8 cellular contexts compared by ENCODE assay signal in the genomic region with DNA sequence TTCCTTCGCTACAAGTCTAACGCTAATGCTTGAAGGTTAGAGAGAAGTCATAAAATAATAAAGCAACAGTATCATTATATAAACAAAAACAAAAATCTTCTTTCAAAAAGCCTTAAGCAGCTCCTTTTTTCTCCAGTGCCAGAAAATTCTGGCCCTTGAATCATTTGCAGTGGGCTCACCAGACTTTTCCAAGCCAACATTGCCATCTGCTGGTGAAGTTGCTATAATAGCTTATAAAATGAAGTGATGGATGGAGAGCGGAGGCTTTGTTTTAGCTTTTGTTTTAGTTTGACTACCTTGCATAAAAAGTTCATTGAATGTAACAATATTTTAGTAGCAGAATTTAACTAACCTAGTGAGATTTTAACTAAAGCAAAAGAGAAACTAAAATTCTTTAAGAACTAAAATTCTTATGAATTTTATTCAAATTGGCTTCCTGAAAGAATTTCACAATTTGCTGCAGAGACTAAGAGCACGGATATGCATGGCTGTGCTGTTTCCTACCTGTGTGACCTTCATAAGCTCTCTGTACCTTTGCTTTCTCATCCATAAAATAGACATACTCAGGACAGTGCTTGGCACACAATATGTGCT. TPM values are rescaled to one million over a fixed set of nuclear protein-coding genes. Genes with fewer than 3 reads are reported as not detected.
DNase-seq lines count a peak whose midpoint lies in the region; ATAC-seq lines count a peak whose summit lies in the region.

No MANE protein-coding gene starts in this region.

- H3K9ac ChIP-seq in SK-N-MC (ENCODE audit: insufficient read length) = no peak overlapping the region

- DNase-seq in NOMO-1 (lab: John Stamatoyannopoulos, UW; ENCODE audit: unreplicated experiment in 2 of 2) (peak; percentile 50 to 58), NOMO-1 treated with dmso at 0.1 percent for 144 hours (lab: John Stamatoyannopoulos, UW; ENCODE audit: unreplicated experiment) (no peak), MG63 (peak; percentile 28), SK-N-MC (ENCODE audit: low read depth, low spot score) (peak; percentile 56), left cardiac atrium (peak; percentile 63), retina (peak; percentile 75)
- peak; percentile 31 for DNase-seq in activated naive CD8-positive, alpha-beta T cell treated with anti-CD3 and anti-CD28 coated beads, Interleukin-2, amount 50 U/mL, for 16 hours (ENCODE audit: low read depth, low spot score)

- no peak overlapping the region for H3K4me3 ChIP-seq in MG63
- H3K4me3 ChIP-seq in SK-N-MC = no peak overlapping the region

- intact Hi-C loops in left cardiac atrium (cut with DNase I) = loop anchor here (2.0 to 5.0 kb wide), 2 partner anchors 172 to 530 kb away; no protein-coding TSS in a partner anchor

- no peaks in the 10 kb centered on the region for H3K9me3 ChIP-seq in MG63
- H3K9me3 ChIP-seq in SK-N-MC (ENCODE audit: low read depth, low read length) = no peaks in the 10 kb centered on the region

- ATAC-seq in left cardiac atrium (peak; percentile 44 to 74), esophagus mucosa (no peak)

- no peaks in the 10 kb centered on the region for H3K27me3 ChIP-seq in MG63

- H3K27ac ChIP-seq in SK-N-MC = no peak overlapping the region

- H3K36me3 ChIP-seq in MG63 = no peaks in the 10 kb centered on the region
- no peaks in the 10 kb centered on the region for H3K36me3 ChIP-seq in SK-N-MC (ENCODE audit: insufficient read depth, low read length)

RNA-seq across cellular contexts. Expression of gene SLC2A12, which starts 44.8 kb away (rescaled TPM):
- total RNA-seq in MG63 (2014; rRNA removed; shearing (Covaris generic); ENCODE audit: low replicate concordance) = 0.95 and 1.4 TPM in 2 replicates
- total RNA-seq in left cardiac atrium (10 to 100 TPM in 1 of 2 donors, 1 to 10 TPM in 1; 5.2 to 11.3 TPM), esophagus mucosa (0.92 TPM)
